16 cellular contexts compared by ENCODE assay signal in the genomic region with DNA sequence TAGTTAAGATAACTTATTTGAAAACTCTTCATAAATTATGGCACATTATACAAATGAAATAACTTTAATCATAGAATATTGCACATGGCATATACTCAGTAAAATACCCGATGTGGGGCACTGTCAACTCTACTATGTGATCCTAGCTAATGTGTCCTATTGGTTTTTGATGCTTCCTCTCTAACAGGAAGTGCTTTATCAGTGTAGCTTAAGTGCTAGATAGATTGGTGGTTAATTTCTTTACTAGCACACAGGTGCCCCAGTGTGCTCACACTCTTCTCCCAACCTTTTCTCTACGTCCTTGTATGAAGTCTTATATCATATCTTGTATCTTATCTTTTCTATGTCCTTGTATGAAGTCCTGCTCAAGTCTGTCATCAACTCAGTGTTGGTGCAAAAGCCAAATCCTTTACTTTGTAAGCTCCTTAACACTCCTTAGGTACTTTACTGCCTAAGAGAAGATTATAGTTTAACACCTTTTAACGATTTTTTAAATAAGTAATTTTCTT.
DNase-seq lines count a peak whose midpoint lies in the region; ATAC-seq, FAIRE-seq and TF ChIP-seq lines count a peak whose summit lies in the region.
"Had no signal": no experiment of that assay in that cellular context is flagged by ENCODE, and none has a peak within 500 bp of the region (broad histone marks: within the 10 kb centered on the region; RNA-seq: fewer than 3 reads in every experiment).

No MANE protein-coding gene starts in this region.

- intact Hi-C loops in PC-9 (cut with micrococcal nuclease; ENCODE audit: unreplicated experiment): no loop called here

- peak; percentile 42 for FAIRE-seq in GM12892 (lab: Jason Lieb, UNC)
- FAIRE-seq: GM19239 had no signal

- no peak for ATAC-seq in HG02623 (IDR thresholded peaks at IDR 0.05; ENCODE audit: unreplicated experiment)
- ATAC-seq: CD8-positive, alpha-beta T cell had no signal

- H2AFZ ChIP-seq in PC-9: 0 out of 2 replicates have a peak overlapping the region, but pooled peaks have one; percentile 40
- H2AFZ ChIP-seq: GM23248 had no signal

- no peaks in the 10 kb centered on the region for H3K79me2 ChIP-seq in PC-9 (ENCODE audit: low read depth)

- H3K9me3 ChIP-seq in PC-9 (ENCODE audit: insufficient read depth, low read depth): no peaks in the 10 kb centered on the region
- H3K9me3 ChIP-seq: BLaER1 treated with 17β-estradiol and CSF1 and Interleukin-3, amounts not matched to agents 10 nM and 100 nM; HAP-1 had no signal

- CTCF ChIA-PET in PC-9 (lab: Charles Lee): no interaction called here

- H3K27me3 ChIP-seq in PC-9 (ENCODE audit: insufficient read depth, low read depth): no peaks in the 10 kb centered on the region
- H3K27me3 ChIP-seq: BLaER1 treated with 17β-estradiol and CSF1 and Interleukin-3, amounts not matched to agents 10 nM and 100 nM had no signal

- TF ChIP-seq CTCF in PC-9 (conservative IDR thresholded peaks at IDR 0.05): no peak

- H3K27ac ChIP-seq in PC-9: no peak overlapping the region
- H3K27ac ChIP-seq in caudate nucleus (ENCODE audit: low read depth, low read length): no peak overlapping the region
- H3K27ac ChIP-seq: BLaER1 treated with 17β-estradiol and CSF1 and Interleukin-3, amounts not matched to agents 10 nM and 100 nM; GM23248 had no signal

- POLR2A ChIA-PET in PC-9 (lab: Charles Lee; ENCODE audit: unreplicated experiment): no interaction called here

- H3K4me3 ChIP-seq in PC-9: no peak overlapping the region
- H3K4me3 ChIP-seq: BLaER1 treated with 17β-estradiol and CSF1 and Interleukin-3, amounts not matched to agents 10 nM and 100 nM; GM23248; HAP-1 had no signal

- no peaks in the 10 kb centered on the region for H3F3A ChIP-seq in PC-9 (ENCODE audit: insufficient read depth, low read depth)

- DNase-seq in NCI-H510A treated with DMSO at 0.1 percent for 48 hours (lab: John Stamatoyannopoulos, UW) (peak; percentile 31), NCI-H510A (lab: John Stamatoyannopoulos, UW) (no peak), DMS53 (lab: John Stamatoyannopoulos, UW) (peak; percentile 24), GM12892 (ENCODE audit: insufficient read length) (no peak), PC-9 (no peak), caudate nucleus (lab: John Stamatoyannopoulos, UW) (no peak), islet precursor cell (no peak)
- DNase-seq: Calu3; CD8-positive, alpha-beta T cell; DMS 273 treated with DMSO at 0.1 percent for 48 hours; GF-D8; GM23248 had no signal

- no peak for TF ChIP-seq POLR2A in GM12892 (IDR thresholded peaks at IDR 0.05; ENCODE audit: low read depth, low read length)

- no TSS peak for BruUV-seq in PC-9 (replicated peaks; lab: Mats Ljungman, UMichigan)

- peaks cover 2% of the 10 kb centered on the region; the same call in 1 of the 2 replicates for H3K9me2 ChIP-seq in PC-9 (ENCODE audit: insufficient read depth)

- H3K4me1 ChIP-seq in PC-9 (replicated peaks; ENCODE audit: insufficient read depth): peaks cover 11% of the 10 kb centered on the region; the same call in 1 of the 2 replicates
- H3K4me1 ChIP-seq: BLaER1 treated with 17β-estradiol and CSF1 and Interleukin-3, amounts not matched to agents 10 nM and 100 nM; HAP-1 had no signal

- H3K36me3 ChIP-seq in PC-9 (ENCODE audit: low read depth): no peaks in the 10 kb centered on the region
- H3K36me3 ChIP-seq: BLaER1 treated with 17β-estradiol and CSF1 and Interleukin-3, amounts not matched to agents 10 nM and 100 nM; HAP-1 had no signal

- no peaks in the 10 kb centered on the region for H4K20me1 ChIP-seq in PC-9 (ENCODE audit: insufficient read depth)
- H4K20me1 ChIP-seq: BLaER1 treated with 17β-estradiol and CSF1 and Interleukin-3, amounts not matched to agents 10 nM and 100 nM had no signal

- H3K4me2 ChIP-seq in PC-9: no peak overlapping the region
- H3K4me2 ChIP-seq: BLaER1 treated with 17β-estradiol and CSF1 and Interleukin-3, amounts not matched to agents 10 nM and 100 nM had no signal

Comparison
In these comparisons a context has a peak if more than half of its experiments do, and no peak if none do; other contexts are left out.
1. DNase-seq: peak in NCI-H510A treated with DMSO at 0.1 percent for 48 hours (single experiment) and DMS53 (single experiment); none in NCI-H510A (single experiment), GM12892 (single experiment), PC-9 (0 of 2), caudate nucleus (0 of 61) and islet precursor cell (single experiment).